In genomic region chr10:102120142-102120986, GRCh38 we compare ENCODE assay signal across 1 cellular context.
A peak's percentile ranks its signal among the peaks of the same experiment; 100 is the strongest.
TF ChIP-seq lines count a peak whose summit lies in the region.

A gene with protein sequence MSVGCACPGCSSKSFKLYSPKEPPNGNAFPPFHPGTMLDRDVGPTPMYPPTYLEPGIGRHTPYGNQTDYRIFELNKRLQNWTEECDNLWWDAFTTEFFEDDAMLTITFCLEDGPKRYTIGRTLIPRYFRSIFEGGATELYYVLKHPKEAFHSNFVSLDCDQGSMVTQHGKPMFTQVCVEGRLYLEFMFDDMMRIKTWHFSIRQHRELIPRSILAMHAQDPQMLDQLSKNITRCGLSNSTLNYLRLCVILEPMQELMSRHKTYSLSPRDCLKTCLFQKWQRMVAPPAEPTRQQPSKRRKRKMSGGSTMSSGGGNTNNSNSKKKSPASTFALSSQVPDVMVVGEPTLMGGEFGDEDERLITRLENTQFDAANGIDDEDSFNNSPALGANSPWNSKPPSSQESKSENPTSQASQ (minus strand): TSS chr10:102120368. CDS start chr10:102120110, 258 bp downstream.

TF ChIP-seq in HEK293, 187 proteins besides CTCF, POLR2A, EP300 and RAD21 (continued from another document and continues in another):
- TF ChIP-seq, protein P1, sequence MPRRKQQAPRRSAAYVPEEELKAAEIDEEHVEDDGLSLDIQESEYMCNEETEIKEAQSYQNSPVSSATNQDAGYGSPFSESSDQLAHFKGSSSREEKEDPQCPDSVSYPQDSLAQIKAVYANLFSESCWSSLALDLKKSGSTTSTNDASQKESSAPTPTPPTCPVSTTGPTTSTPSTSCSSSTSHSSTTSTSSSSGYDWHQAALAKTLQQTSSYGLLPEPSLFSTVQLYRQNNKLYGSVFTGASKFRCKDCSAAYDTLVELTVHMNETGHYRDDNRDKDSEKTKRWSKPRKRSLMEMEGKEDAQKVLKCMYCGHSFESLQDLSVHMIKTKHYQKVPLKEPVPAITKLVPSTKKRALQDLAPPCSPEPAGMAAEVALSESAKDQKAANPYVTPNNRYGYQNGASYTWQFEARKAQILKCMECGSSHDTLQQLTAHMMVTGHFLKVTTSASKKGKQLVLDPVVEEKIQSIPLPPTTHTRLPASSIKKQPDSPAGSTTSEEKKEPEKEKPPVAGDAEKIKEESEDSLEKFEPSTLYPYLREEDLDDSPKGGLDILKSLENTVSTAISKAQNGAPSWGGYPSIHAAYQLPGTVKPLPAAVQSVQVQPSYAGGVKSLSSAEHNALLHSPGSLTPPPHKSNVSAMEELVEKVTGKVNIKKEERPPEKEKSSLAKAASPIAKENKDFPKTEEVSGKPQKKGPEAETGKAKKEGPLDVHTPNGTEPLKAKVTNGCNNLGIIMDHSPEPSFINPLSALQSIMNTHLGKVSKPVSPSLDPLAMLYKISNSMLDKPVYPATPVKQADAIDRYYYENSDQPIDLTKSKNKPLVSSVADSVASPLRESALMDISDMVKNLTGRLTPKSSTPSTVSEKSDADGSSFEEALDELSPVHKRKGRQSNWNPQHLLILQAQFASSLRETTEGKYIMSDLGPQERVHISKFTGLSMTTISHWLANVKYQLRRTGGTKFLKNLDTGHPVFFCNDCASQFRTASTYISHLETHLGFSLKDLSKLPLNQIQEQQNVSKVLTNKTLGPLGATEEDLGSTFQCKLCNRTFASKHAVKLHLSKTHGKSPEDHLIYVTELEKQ (tag by site-specific recombination; IDR thresholded peaks at IDR 0.05; ENCODE audit: borderline replicate concordance), result no peak
- TF ChIP-seq ZNF701 (tag by site-specific recombination; IDR thresholded peaks at IDR 0.05) (no peak), ZNF777 (tag by site-specific recombination; IDR thresholded peaks at IDR 0.05; ENCODE audit: borderline replicate concordance) (no peak), ZNF350 (tag by site-specific recombination; IDR thresholded peaks at IDR 0.05) (no peak), GFI1B (tag by site-specific recombination; IDR thresholded peaks at IDR 0.05) (no peak), ZBTB48 (tag by site-specific recombination; IDR thresholded peaks at IDR 0.05) (peak; percentile 82), ZBTB49 (tag by site-specific recombination; IDR thresholded peaks at IDR 0.05; ENCODE audit: low read depth) (no peak), ZFP41 (tag by site-specific recombination; IDR thresholded peaks at IDR 0.05; ENCODE audit: borderline replicate concordance) (no peak), GLIS1 (tag by site-specific recombination; IDR thresholded peaks at IDR 0.05) (peak; percentile 98), ATF2 (tag by site-specific recombination; IDR thresholded peaks at IDR 0.05; ENCODE audit: low read depth) (no peak), SCRT1 (tag by site-specific recombination; IDR thresholded peaks at IDR 0.05; ENCODE audit: borderline replicate concordance) (no peak), ZSCAN16 (tag by site-specific recombination; IDR thresholded peaks at IDR 0.05) (no peak), ZNF24 (tag by site-specific recombination; IDR thresholded peaks at IDR 0.05) (no peak), ZNF596 (tag by site-specific recombination; IDR thresholded peaks at IDR 0.05) (0 out of 2 replicates have a peak, but pooled peaks have one; percentile 22), KLF9 (tag by site-specific recombination; IDR thresholded peaks at IDR 0.05; ENCODE audit: low read depth) (peak; percentile 43; the same call in 1 of the 2 replicates), ZNF624 (tag by site-specific recombination; IDR thresholded peaks at IDR 0.05) (no peak), ZNF138 (tag by site-specific recombination; IDR thresholded peaks at IDR 0.05; ENCODE audit: borderline replicate concordance) (no peak), OSR2 (tag by site-specific recombination; IDR thresholded peaks at IDR 0.05) (no peak), ZNF112 (tag by site-specific recombination; IDR thresholded peaks at IDR 0.05) (no peak), ZNF274 (IDR thresholded peaks at IDR 0.05; ENCODE audit: low read length) (no peak), ZNF274 (tag by site-specific recombination; IDR thresholded peaks at IDR 0.05; ENCODE audit: borderline replicate concordance) (no peak), ZNF658 (tag by site-specific recombination; IDR thresholded peaks at IDR 0.05) (no peak), ZBTB17 (tag by site-specific recombination; IDR thresholded peaks at IDR 0.05) (peak; percentile 23; the same call in 1 of the 2 replicates), ZNF776 (tag by site-specific recombination; IDR thresholded peaks at IDR 0.05; ENCODE audit: borderline replicate concordance) (no peak), ZNF560 (tag by site-specific recombination; IDR thresholded peaks at IDR 0.05; ENCODE audit: borderline replicate concordance) (no peak), ZNF184 (tag by site-specific recombination; IDR thresholded peaks at IDR 0.05) (no peak), SP3 (tag by site-specific recombination; IDR thresholded peaks at IDR 0.05) (peak; percentile 82), SETDB1 (IDR thresholded peaks at IDR 0.05; ENCODE audit: insufficient read length, low read length) (no peak), ZNF155 (tag by site-specific recombination; IDR thresholded peaks at IDR 0.05) (no peak), ZEB2 (tag by site-specific recombination; IDR thresholded peaks at IDR 0.05) (peak; percentile 75), SCRT2 (tag by site-specific recombination; IDR thresholded peaks at IDR 0.05) (no peak), ZNF660 (tag by site-specific recombination; IDR thresholded peaks at IDR 0.05) (peak; percentile 68; the same call in 1 of the 2 replicates), REST (tag by site-specific recombination; IDR thresholded peaks at IDR 0.05) (0 out of 2 replicates have a peak, but pooled peaks have one; percentile 8), ZNF488 (tag by site-specific recombination; IDR thresholded peaks at IDR 0.05) (no peak)
- TF ChIP-seq, protein P2, sequence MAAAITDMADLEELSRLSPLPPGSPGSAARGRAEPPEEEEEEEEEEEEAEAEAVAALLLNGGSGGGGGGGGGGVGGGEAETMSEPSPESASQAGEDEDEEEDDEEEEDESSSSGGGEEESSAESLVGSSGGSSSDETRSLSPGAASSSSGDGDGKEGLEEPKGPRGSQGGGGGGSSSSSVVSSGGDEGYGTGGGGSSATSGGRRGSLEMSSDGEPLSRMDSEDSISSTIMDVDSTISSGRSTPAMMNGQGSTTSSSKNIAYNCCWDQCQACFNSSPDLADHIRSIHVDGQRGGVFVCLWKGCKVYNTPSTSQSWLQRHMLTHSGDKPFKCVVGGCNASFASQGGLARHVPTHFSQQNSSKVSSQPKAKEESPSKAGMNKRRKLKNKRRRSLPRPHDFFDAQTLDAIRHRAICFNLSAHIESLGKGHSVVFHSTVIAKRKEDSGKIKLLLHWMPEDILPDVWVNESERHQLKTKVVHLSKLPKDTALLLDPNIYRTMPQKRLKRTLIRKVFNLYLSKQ (tag by site-specific recombination; IDR thresholded peaks at IDR 0.05; ENCODE audit: borderline replicate concordance), result no peak
- TF ChIP-seq, protein P3, sequence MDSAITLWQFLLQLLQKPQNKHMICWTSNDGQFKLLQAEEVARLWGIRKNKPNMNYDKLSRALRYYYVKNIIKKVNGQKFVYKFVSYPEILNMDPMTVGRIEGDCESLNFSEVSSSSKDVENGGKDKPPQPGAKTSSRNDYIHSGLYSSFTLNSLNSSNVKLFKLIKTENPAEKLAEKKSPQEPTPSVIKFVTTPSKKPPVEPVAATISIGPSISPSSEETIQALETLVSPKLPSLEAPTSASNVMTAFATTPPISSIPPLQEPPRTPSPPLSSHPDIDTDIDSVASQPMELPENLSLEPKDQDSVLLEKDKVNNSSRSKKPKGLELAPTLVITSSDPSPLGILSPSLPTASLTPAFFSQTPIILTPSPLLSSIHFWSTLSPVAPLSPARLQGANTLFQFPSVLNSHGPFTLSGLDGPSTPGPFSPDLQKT (IDR thresholded peaks at IDR 0.05; ENCODE audit: borderline replicate concordance, low read depth, low read length), result no peak
- TF ChIP-seq, protein P4, sequence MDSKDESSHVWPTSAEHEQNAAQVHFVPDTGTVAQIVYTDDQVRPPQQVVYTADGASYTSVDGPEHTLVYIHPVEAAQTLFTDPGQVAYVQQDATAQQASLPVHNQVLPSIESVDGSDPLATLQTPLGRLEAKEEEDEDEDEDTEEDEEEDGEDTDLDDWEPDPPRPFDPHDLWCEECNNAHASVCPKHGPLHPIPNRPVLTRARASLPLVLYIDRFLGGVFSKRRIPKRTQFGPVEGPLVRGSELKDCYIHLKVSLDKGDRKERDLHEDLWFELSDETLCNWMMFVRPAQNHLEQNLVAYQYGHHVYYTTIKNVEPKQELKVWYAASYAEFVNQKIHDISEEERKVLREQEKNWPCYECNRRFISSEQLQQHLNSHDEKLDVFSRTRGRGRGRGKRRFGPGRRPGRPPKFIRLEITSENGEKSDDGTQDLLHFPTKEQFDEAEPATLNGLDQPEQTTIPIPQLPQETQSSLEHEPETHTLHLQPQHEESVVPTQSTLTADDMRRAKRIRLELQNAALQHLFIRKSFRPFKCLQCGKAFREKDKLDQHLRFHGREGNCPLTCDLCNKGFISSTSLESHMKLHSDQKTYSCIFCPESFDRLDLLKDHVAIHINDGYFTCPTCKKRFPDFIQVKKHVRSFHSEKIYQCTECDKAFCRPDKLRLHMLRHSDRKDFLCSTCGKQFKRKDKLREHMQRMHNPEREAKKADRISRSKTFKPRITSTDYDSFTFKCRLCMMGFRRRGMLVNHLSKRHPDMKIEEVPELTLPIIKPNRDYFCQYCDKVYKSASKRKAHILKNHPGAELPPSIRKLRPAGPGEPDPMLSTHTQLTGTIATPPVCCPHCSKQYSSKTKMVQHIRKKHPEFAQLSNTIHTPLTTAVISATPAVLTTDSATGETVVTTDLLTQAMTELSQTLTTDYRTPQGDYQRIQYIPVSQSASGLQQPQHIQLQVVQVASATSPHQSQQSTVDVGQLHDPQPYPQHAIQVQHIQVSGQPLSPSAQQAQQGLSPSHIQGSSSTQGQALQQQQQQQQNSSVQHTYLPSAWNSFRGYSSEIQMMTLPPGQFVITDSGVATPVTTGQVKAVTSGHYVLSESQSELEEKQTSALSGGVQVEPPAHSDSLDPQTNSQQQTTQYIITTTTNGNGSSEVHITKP (tag by site-specific recombination; IDR thresholded peaks at IDR 0.05), result no peak
- TF ChIP-seq, protein P5, sequence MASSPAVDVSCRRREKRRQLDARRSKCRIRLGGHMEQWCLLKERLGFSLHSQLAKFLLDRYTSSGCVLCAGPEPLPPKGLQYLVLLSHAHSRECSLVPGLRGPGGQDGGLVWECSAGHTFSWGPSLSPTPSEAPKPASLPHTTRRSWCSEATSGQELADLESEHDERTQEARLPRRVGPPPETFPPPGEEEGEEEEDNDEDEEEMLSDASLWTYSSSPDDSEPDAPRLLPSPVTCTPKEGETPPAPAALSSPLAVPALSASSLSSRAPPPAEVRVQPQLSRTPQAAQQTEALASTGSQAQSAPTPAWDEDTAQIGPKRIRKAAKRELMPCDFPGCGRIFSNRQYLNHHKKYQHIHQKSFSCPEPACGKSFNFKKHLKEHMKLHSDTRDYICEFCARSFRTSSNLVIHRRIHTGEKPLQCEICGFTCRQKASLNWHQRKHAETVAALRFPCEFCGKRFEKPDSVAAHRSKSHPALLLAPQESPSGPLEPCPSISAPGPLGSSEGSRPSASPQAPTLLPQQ (tag by site-specific recombination; IDR thresholded peaks at IDR 0.05), result no peak
